15 cellular contexts compared by ENCODE assay signal in genomic region chr16:54281535-54282201, GRCh38. TPM values are rescaled to one million over a fixed set of nuclear protein-coding genes. Genes with fewer than 3 reads are reported as not detected.
DNase-seq lines count a peak whose midpoint lies in the region; ATAC-seq and TF ChIP-seq lines count a peak whose summit lies in the region.
"Had no signal": no experiment of that assay in that cellular context is flagged by ENCODE, and none has a peak within 500 bp of the region (broad histone marks: within the 10 kb centered on the region; RNA-seq: fewer than 3 reads in every experiment).

No MANE protein-coding gene starts in this region.

- H3K27ac ChIP-seq in CD4-positive, alpha-beta memory T cell (ENCODE audit: low read depth, low read length): no peak overlapping the region

- no peaks in the 10 kb centered on the region for H3K36me3 ChIP-seq in H7 (replicated peaks; ENCODE audit: control insufficient read depth, insufficient read depth, low read length)
- H3K36me3 ChIP-seq in iPS-15b (ENCODE audit: control insufficient read depth, insufficient read depth, low read length): no peaks in the 10 kb centered on the region
- H3K36me3 ChIP-seq in CD4-positive, alpha-beta memory T cell (ENCODE audit: insufficient read depth, low read length): no peaks in the 10 kb centered on the region

- CTCF ChIA-PET in CD4-positive, alpha-beta memory T cell (lab: Charles Lee; ENCODE audit: partially characterized antibody): no interaction called here

- no peak for TF ChIP-seq CTCF in osteocyte (IDR thresholded peaks at IDR 0.05)

- intact Hi-C loops in activated T-helper 1 cell treated with anti-CD3 and anti-CD28 coated beads, Interleukin-12 subunit alpha, Interleukin-12 subunit beta, Interleukin-2, Interleukin-4 antibody, amounts not matched to agents 30 ng/mL and 10 ng/mL and 1 ng/mL, durations not matched to agents 14 hours and 24 hours and 36 hours (cut with micrococcal nuclease): loop anchor here (2.0 to 5.0 kb wide), 7 partner anchors 334 to 1046 kb away; no protein-coding TSS in a partner anchor
- intact Hi-C loops in CD4-positive, alpha-beta memory T cell (cut with micrococcal nuclease): no loop called here

- no peak for ATAC-seq in SK-N-SH treated with all-trans-retinoic acid at 6 μM for 48 hours
- no peak for ATAC-seq in HG03354 (IDR thresholded peaks at IDR 0.05; ENCODE audit: poor library complexity, severe bottlenecking, unreplicated experiment)

- H3K4me3 Mint-ChIP-seq in activated T-helper 1 cell treated with anti-CD3 and anti-CD28 coated beads, Interleukin-12 subunit alpha, Interleukin-12 subunit beta, Interleukin-2, Interleukin-4 antibody, amounts not matched to agents 30 ng/mL and 10 ng/mL and 1 ng/mL, durations not matched to agents 14 hours and 24 hours and 36 hours: peak overlapping the region; percentile 30
- H3K4me3 Mint-ChIP-seq in osteocyte (ENCODE audit: unreplicated experiment): peak overlapping the region; percentile 60
- peak overlapping the region in 2 of 8 donors; percentile 25 to 62 for H3K4me3 Mint-ChIP-seq in CD4-positive, alpha-beta memory T cell

- H3K4me1 Mint-ChIP-seq in activated T-helper 1 cell treated with anti-CD3 and anti-CD28 coated beads, Interleukin-12 subunit alpha, Interleukin-12 subunit beta, Interleukin-2, Interleukin-4 antibody, amounts not matched to agents 30 ng/mL and 10 ng/mL and 1 ng/mL, durations not matched to agents 14 hours and 24 hours and 36 hours (ENCODE audit: low read depth): peaks cover 21% of the 10 kb centered on the region
- peaks cover 21% of the 10 kb centered on the region for H3K4me1 Mint-ChIP-seq in osteocyte (ENCODE audit: unreplicated experiment)
- peaks cover 11 to 35% (median 19%) of the 10 kb centered on the region in 4 donors for H3K4me1 Mint-ChIP-seq in CD4-positive, alpha-beta memory T cell

- H3K36me3 Mint-ChIP-seq in activated T-helper 1 cell treated with anti-CD3 and anti-CD28 coated beads, Interleukin-12 subunit alpha, Interleukin-12 subunit beta, Interleukin-2, Interleukin-4 antibody, amounts not matched to agents 30 ng/mL and 10 ng/mL and 1 ng/mL, durations not matched to agents 14 hours and 24 hours and 36 hours (ENCODE audit: low read depth): peaks cover 2% of the 10 kb centered on the region
- H3K36me3 Mint-ChIP-seq in osteocyte (ENCODE audit: unreplicated experiment): peaks cover 2% of the 10 kb centered on the region
- no peaks in the 10 kb centered on the region for H3K36me3 Mint-ChIP-seq in CD4-positive, alpha-beta memory T cell
- H3K36me3 Mint-ChIP-seq: CD8-positive, alpha-beta memory T cell had no signal

- H3K4me3 ChIP-seq in H7 (ENCODE audit: insufficient read depth, low read depth, low read length) (peak overlapping the region; percentile 36), iPS-15b (ENCODE audit: low read depth, low read length) (peak overlapping the region; percentile 77)
- H3K4me3 ChIP-seq in CD4-positive, alpha-beta memory T cell (ENCODE audit: low read length in 2 of 2): no peak overlapping the region
- H3K4me3 ChIP-seq: lung had no signal

- DNase-seq in H7 (peak; percentile 73), osteocyte (ENCODE audit: extremely low spot score, unreplicated experiment) (no peak), NCI-H128 (lab: John Stamatoyannopoulos, UW; ENCODE audit: unreplicated experiment) (no peak)
- no peak for DNase-seq in activated T-helper 1 cell treated with anti-CD3 and anti-CD28 coated beads, Interleukin-12 subunit alpha, Interleukin-12 subunit beta, Interleukin-2, Interleukin-4 antibody, amounts not matched to agents 30 ng/mL and 10 ng/mL and 1 ng/mL, durations not matched to agents 14 hours and 24 hours and 36 hours (ENCODE audit: low spot score)
- DNase-seq in CD4-positive, alpha-beta memory T cell: no peak
- DNase-seq: activated CD4-positive, alpha-beta T cell treated with anti-CD3 and anti-CD28 coated beads for 1 hour; CD8-positive, alpha-beta memory T cell; cerebellar nuclear complex; NCI-H1092; NCI-H524 treated with DMSO at 0.1 percent for 48 hours; SHP77 treated with DMSO at 0.1 percent for 48 hours had no signal

- POLR2A ChIA-PET in CD4-positive, alpha-beta memory T cell (lab: Charles Lee; ENCODE audit: partially characterized antibody): no interaction called here

- H3K27me3 Mint-ChIP-seq in activated T-helper 1 cell treated with anti-CD3 and anti-CD28 coated beads, Interleukin-12 subunit alpha, Interleukin-12 subunit beta, Interleukin-2, Interleukin-4 antibody, amounts not matched to agents 30 ng/mL and 10 ng/mL and 1 ng/mL, durations not matched to agents 14 hours and 24 hours and 36 hours (ENCODE audit: insufficient read depth): peaks cover 57% of the 10 kb centered on the region
- peaks cover 63% of the 10 kb centered on the region for H3K27me3 Mint-ChIP-seq in osteocyte (ENCODE audit: unreplicated experiment)
- H3K27me3 Mint-ChIP-seq in CD4-positive, alpha-beta memory T cell: peaks cover 43 to 46% of the 10 kb centered on the region in 2 donors

- no peaks in the 10 kb centered on the region for H3K4me1 ChIP-seq in iPS-15b (ENCODE audit: control insufficient read depth, insufficient read depth, low read length)
- H3K4me1 ChIP-seq in CD4-positive, alpha-beta memory T cell (ENCODE audit: insufficient read depth, low read length): no peaks in the 10 kb centered on the region

- peaks cover 64% of the 10 kb centered on the region for H3K27me3 ChIP-seq in H7 (ENCODE audit: control insufficient read depth, insufficient read depth, low read length)
- H3K27me3 ChIP-seq in iPS-15b (ENCODE audit: control insufficient read depth, insufficient read depth, low read length): peaks cover 69% of the 10 kb centered on the region
- H3K27me3 ChIP-seq in CD4-positive, alpha-beta memory T cell (ENCODE audit: insufficient read depth, low read length): peaks cover 6% of the 10 kb centered on the region

- no peaks in the 10 kb centered on the region for H3K9me3 Mint-ChIP-seq in activated T-helper 1 cell treated with anti-CD3 and anti-CD28 coated beads, Interleukin-12 subunit alpha, Interleukin-12 subunit beta, Interleukin-2, Interleukin-4 antibody, amounts not matched to agents 30 ng/mL and 10 ng/mL and 1 ng/mL, durations not matched to agents 14 hours and 24 hours and 36 hours
- H3K9me3 Mint-ChIP-seq in osteocyte (ENCODE audit: unreplicated experiment): no peaks in the 10 kb centered on the region
- peaks cover 0 to 2% (median 0%) of the 10 kb centered on the region in 8 donors for H3K9me3 Mint-ChIP-seq in CD4-positive, alpha-beta memory T cell

- no peaks in the 10 kb centered on the region for H3K9me3 ChIP-seq in iPS-15b (ENCODE audit: control insufficient read depth, insufficient read depth, low read length)
- H3K9me3 ChIP-seq in CD4-positive, alpha-beta memory T cell (ENCODE audit: control insufficient read depth in 1 of 2, low read length in 2 of 2): no peaks in the 10 kb centered on the region

- peak overlapping the region; percentile 37 for H3K9ac ChIP-seq in iPS-15b (ENCODE audit: low read depth, low read length)

- no peak overlapping the region for H3K27ac Mint-ChIP-seq in activated T-helper 1 cell treated with anti-CD3 and anti-CD28 coated beads, Interleukin-12 subunit alpha, Interleukin-12 subunit beta, Interleukin-2, Interleukin-4 antibody, amounts not matched to agents 30 ng/mL and 10 ng/mL and 1 ng/mL, durations not matched to agents 14 hours and 24 hours and 36 hours
- H3K27ac Mint-ChIP-seq in osteocyte (ENCODE audit: unreplicated experiment): no peak overlapping the region
- no peak overlapping the region for H3K27ac Mint-ChIP-seq in CD4-positive, alpha-beta memory T cell
- H3K27ac Mint-ChIP-seq: CD8-positive, alpha-beta memory T cell had no signal

TF ChIP-seq in SK-N-SH treated with all-trans-retinoic acid at 6 μM for 48 hours, 23 proteins besides CTCF, POLR2A, EP300 and RAD21 (continues in another document):
- TF ChIP-seq ZNF70 (CRISPR knock-in tag; IDR thresholded peaks at IDR 0.05): no peak
- TF ChIP-seq, protein P1, sequence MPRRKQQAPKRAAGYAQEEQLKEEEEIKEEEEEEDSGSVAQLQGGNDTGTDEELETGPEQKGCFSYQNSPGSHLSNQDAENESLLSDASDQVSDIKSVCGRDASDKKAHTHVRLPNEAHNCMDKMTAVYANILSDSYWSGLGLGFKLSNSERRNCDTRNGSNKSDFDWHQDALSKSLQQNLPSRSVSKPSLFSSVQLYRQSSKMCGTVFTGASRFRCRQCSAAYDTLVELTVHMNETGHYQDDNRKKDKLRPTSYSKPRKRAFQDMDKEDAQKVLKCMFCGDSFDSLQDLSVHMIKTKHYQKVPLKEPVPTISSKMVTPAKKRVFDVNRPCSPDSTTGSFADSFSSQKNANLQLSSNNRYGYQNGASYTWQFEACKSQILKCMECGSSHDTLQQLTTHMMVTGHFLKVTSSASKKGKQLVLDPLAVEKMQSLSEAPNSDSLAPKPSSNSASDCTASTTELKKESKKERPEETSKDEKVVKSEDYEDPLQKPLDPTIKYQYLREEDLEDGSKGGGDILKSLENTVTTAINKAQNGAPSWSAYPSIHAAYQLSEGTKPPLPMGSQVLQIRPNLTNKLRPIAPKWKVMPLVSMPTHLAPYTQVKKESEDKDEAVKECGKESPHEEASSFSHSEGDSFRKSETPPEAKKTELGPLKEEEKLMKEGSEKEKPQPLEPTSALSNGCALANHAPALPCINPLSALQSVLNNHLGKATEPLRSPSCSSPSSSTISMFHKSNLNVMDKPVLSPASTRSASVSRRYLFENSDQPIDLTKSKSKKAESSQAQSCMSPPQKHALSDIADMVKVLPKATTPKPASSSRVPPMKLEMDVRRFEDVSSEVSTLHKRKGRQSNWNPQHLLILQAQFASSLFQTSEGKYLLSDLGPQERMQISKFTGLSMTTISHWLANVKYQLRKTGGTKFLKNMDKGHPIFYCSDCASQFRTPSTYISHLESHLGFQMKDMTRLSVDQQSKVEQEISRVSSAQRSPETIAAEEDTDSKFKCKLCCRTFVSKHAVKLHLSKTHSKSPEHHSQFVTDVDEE (CRISPR knock-in tag; IDR thresholded peaks at IDR 0.05): no peak
- TF ChIP-seq, protein P2, sequence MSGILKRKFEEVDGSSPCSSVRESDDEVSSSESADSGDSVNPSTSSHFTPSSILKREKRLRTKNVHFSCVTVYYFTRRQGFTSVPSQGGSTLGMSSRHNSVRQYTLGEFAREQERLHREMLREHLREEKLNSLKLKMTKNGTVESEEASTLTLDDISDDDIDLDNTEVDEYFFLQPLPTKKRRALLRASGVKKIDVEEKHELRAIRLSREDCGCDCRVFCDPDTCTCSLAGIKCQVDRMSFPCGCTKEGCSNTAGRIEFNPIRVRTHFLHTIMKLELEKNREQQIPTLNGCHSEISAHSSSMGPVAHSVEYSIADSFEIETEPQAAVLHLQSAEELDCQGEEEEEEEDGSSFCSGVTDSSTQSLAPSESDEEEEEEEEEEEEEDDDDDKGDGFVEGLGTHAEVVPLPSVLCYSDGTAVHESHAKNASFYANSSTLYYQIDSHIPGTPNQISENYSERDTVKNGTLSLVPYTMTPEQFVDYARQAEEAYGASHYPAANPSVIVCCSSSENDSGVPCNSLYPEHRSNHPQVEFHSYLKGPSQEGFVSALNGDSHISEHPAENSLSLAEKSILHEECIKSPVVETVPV (CRISPR knock-in tag; IDR thresholded peaks at IDR 0.05): no peak

RNA-seq across cellular contexts. Expression of gene IRX3, which starts 4.9 kb away (rescaled TPM):
- total RNA-seq in H7 (2014; rRNA removed; shearing (Covaris generic)): 2.8 and 4.1 TPM in 2 replicates
- total RNA-seq in activated T-helper 1 cell treated with anti-CD3 and anti-CD28 coated beads, Interleukin-12 subunit alpha, Interleukin-12 subunit beta, Interleukin-2, Interleukin-4 antibody, amounts not matched to agents 30 ng/mL and 10 ng/mL and 1 ng/mL, durations not matched to agents 14 hours and 24 hours and 36 hours: 1.1 and 1.4 TPM in 2 replicates
- total RNA-seq in osteocyte: 0.63 and 0.91 TPM in 2 replicates
- not detected for total RNA-seq in CD4-positive, alpha-beta memory T cell
- polyA plus RNA-seq in CD4-positive, alpha-beta memory T cell: not detected
- total RNA-seq: CD8-positive, alpha-beta memory T cell had no signal
- polyA plus RNA-seq: CD8-positive, alpha-beta memory T cell had no signal

Comparison
In these comparisons a context has a peak if more than half of its experiments do, and no peak if none do; other contexts are left out.
1. H3K4me3 ChIP-seq: peak in H7 (single experiment) and iPS-15b (single experiment); none in CD4-positive, alpha-beta memory T cell (0 of 2).